Comparison of ENCODE assay signal across 7 cellular contexts in the genomic region with DNA sequence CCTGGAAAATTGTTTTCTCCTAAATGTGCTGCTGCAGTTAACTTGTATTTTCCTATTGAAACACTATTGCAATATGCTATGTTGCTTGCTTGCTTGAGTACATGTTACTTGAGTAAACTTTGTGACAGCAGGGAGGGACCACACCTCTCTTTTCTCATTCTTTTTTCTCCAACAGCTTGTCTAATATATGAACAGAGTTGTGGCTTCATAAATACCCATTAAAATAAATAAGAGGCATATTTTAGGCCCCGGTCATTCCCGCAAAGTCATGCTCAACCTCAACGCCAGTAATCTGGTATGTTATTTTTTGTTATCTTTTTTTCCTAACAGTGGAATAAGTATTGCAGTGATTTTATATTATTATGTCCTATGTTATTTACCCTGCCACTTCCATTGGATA.
DNase-seq lines count a peak whose midpoint lies in the region; TF ChIP-seq lines count a peak whose summit lies in the region.
"Not testable (repeated sequence)": the region's sequence is repeated elsewhere in the genome, so short reads cannot be mapped to it uniquely, and the experiment has no call there.

No MANE protein-coding gene starts in this region.

- H3K4me2 ChIP-seq in neural cell (ENCODE audit: low read length) = not testable (repeated sequence)

- H4K20me1 ChIP-seq in neural cell (ENCODE audit: insufficient read depth) = not testable (repeated sequence)

- DNase-seq in AG04450 (ENCODE audit: low read depth, low spot score) (peak; percentile 23), ELR (ENCODE audit: low read depth) (peak; percentile 74), LHCN-M2 (ENCODE audit: low read depth) (peak; percentile 75), adipocyte (ENCODE audit: low read depth) (peak; percentile 56), brain microvascular endothelial cell (peak; percentile 26), fibroblast of pulmonary artery (ENCODE audit: low read depth) (peak; percentile 36)

- H3K27ac ChIP-seq in AG04450 (ENCODE audit: low read depth, low read length); brain microvascular endothelial cell: not testable (repeated sequence)
- peak overlapping the region; percentile 14 for H3K27ac ChIP-seq in neural cell (ENCODE audit: low read length)

- not testable (repeated sequence) for H2AFZ ChIP-seq in neural cell (ENCODE audit: low read depth, low read length)

- H3K9me2 ChIP-seq in neural cell (ENCODE audit: insufficient read depth, low read length) = not testable (repeated sequence)

- H3K36me3 ChIP-seq in adipocyte (ENCODE audit: control insufficient read depth, insufficient read depth, low read length, severe bottlenecking); brain microvascular endothelial cell (replicated peaks); neural cell (ENCODE audit: insufficient read depth, low read length): not testable (repeated sequence)

- H3K4me1 ChIP-seq in adipocyte (ENCODE audit: control insufficient read depth, insufficient read depth, low read length) = peaks cover 12% of the 10 kb centered on the region

- TF ChIP-seq RAD21 in neural cell (conservative IDR thresholded peaks at IDR 0.05) = not testable (repeated sequence)

- not testable (repeated sequence) for TF ChIP-seq CTCF in AG04450 (IDR thresholded peaks at IDR 0.05; ENCODE audit: low read depth, low read length); brain microvascular endothelial cell (IDR thresholded peaks at IDR 0.05; ENCODE audit: low read depth, low read length, missing control alignments); fibroblast of pulmonary artery (IDR thresholded peaks at IDR 0.05; ENCODE audit: low read length, missing control alignments); neural cell (IDR thresholded peaks at IDR 0.05; ENCODE audit: poor library complexity, severe bottlenecking)

- H3K79me2 ChIP-seq in neural cell (replicated peaks; ENCODE audit: insufficient read depth, low read length) = not testable (repeated sequence)

- CTCF ChIA-PET in AG04450 (lab: Charles Lee) = not testable (repeated sequence)

- H3F3A ChIP-seq in neural cell (ENCODE audit: insufficient read depth, low read length, poor library complexity, severe bottlenecking) = not testable (repeated sequence)

- not testable (repeated sequence) for TF ChIP-seq EP300 in neural cell (conservative IDR thresholded peaks at IDR 0.05; ENCODE audit: poor library complexity, severe bottlenecking)

- H3K4me3 ChIP-seq in AG04450 (ENCODE audit: low read depth, low read length); adipocyte (ENCODE audit: low read length); brain microvascular endothelial cell (ENCODE audit: low read depth, low read length); fibroblast of pulmonary artery (replicated peaks; ENCODE audit: low read depth, low read length); neural cell (ENCODE audit: low read length): not testable (repeated sequence)

- not testable (repeated sequence) for H3K9me3 ChIP-seq in AG04450 (ENCODE audit: control insufficient read depth, insufficient read depth, low read length); adipocyte (ENCODE audit: control insufficient read depth, low read length); neural cell (ENCODE audit: low read length)

- H3K27me3 ChIP-seq in AG04450 (ENCODE audit: control insufficient read depth, insufficient read depth, low read length); adipocyte (replicated peaks; ENCODE audit: control insufficient read depth, insufficient read depth, low read length); brain microvascular endothelial cell (replicated peaks); neural cell (ENCODE audit: insufficient read depth, low read depth, low read length): not testable (repeated sequence)

- POLR2A ChIA-PET in AG04450 (lab: Yijun Ruan, JAX) = interaction anchor here (0.7 kb wide), 1 partner anchor 55 kb away, joined by 3 read pairs; no protein-coding TSS in a partner anchor

- H3K9ac ChIP-seq in adipocyte (ENCODE audit: low read length); neural cell (ENCODE audit: low read length): not testable (repeated sequence)

- in situ Hi-C loops in brain microvascular endothelial cell (cut with HindIII; ENCODE audit: low pct_ligation_motif_present, low sequenced_read_pairs) = not testable (repeated sequence)

Comparison
In these comparisons a context has a peak if more than half of its experiments do, and no peak if none do; other contexts are left out.
1. DNase-seq: peak in every context shown above with its lines; median percentile 75 in LHCN-M2; 74 in ELR; 56 in adipocyte; 36 in fibroblast of pulmonary artery; 26 in brain microvascular endothelial cell; 23 in AG04450.